1 cellular context compared by ENCODE assay signal in genomic region chr4:37976513-37976912, GRCh38.
TF ChIP-seq lines count a peak whose summit lies in the region.

No MANE protein-coding gene starts in this region.

TF ChIP-seq in A549, 52 proteins besides CTCF, POLR2A, EP300 and RAD21 (continued from another document):
- TF ChIP-seq HMGXB4 (CRISPR knock-in tag; IDR thresholded peaks at IDR 0.05; ENCODE audit: borderline replicate concordance), result no peak
- no peak for TF ChIP-seq PHF8 (IDR thresholded peaks at IDR 0.05; ENCODE audit: borderline replicate concordance, low read depth)
- TF ChIP-seq ESRRA (IDR thresholded peaks at IDR 0.05; ENCODE audit: borderline replicate concordance, low read length), result no peak
- TF ChIP-seq CHD4 (IDR thresholded peaks at IDR 0.05; ENCODE audit: borderline replicate concordance), result no peak
- TF ChIP-seq FOSL2 (IDR thresholded peaks at IDR 0.05), result no peak
- no peak for TF ChIP-seq FOSL2 (CRISPR knock-in tag; IDR thresholded peaks at IDR 0.05)
- TF ChIP-seq HEYL (CRISPR knock-in tag; IDR thresholded peaks at IDR 0.05), result no peak
- no peak for TF ChIP-seq SMC3 (IDR thresholded peaks at IDR 0.05)
- no peak for TF ChIP-seq MAX (IDR thresholded peaks at IDR 0.05)
